ENCODE assay signal across 1 cellular context in the genomic region with DNA sequence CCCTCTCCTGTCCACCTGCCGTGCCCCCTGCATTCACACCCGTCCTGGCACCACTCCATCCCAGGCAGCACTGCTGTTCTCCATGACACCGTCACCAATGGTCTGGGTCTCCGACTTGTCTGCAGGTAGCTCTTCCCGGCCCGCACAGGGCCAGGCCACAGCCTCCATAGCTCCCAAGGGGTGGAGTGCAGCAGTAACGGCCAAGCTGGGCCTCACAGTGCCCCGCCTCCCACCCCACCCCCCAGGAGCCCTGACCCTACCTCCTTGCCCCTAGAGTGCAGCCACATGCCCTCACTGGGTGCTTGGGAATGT.
TF ChIP-seq lines count a peak whose summit lies in the region.

No MANE protein-coding gene starts in this region.

TF ChIP-seq in H1, 55 proteins besides CTCF, POLR2A, EP300 and RAD21:
- TF ChIP-seq HDAC6 (IDR thresholded peaks at IDR 0.05; ENCODE audit: low read depth, low read length) (no peak), TAF7 (optimal IDR thresholded peaks at IDR 0.05; ENCODE audit: borderline replicate concordance, low read depth, low read length) (no peak), JUND (IDR thresholded peaks at IDR 0.05; ENCODE audit: low read length) (no peak), SAP30 (IDR thresholded peaks at IDR 0.05; ENCODE audit: insufficient read depth, insufficient replicate concordance, low read length) (no peak), BACH1 (IDR thresholded peaks at IDR 0.05; ENCODE audit: low read length) (no peak), TCF12 (IDR thresholded peaks at IDR 0.05; ENCODE audit: low read depth, low read length) (no peak), PHF8 (conservative IDR thresholded peaks at IDR 0.05; ENCODE audit: low read depth, low read length) (no peak), SIX5 (IDR thresholded peaks at IDR 0.05; ENCODE audit: low read depth, low read length) (no peak), TEAD4 (IDR thresholded peaks at IDR 0.05; ENCODE audit: low read depth, low read length) (no peak), RNF2 (IDR thresholded peaks at IDR 0.05; ENCODE audit: borderline replicate concordance, low read depth, low read length, missing control alignments, poor library complexity, severe bottlenecking) (no peak), POLR2AphosphoS5 (IDR thresholded peaks at IDR 0.05; ENCODE audit: low read depth, low read length) (no peak), BRCA1 (IDR thresholded peaks at IDR 0.05; ENCODE audit: low read depth, low read length) (no peak), CTBP2 (IDR thresholded peaks at IDR 0.05; ENCODE audit: borderline replicate concordance, insufficient read depth, insufficient read length, low read length) (no peak), SUZ12 (IDR thresholded peaks at IDR 0.05; ENCODE audit: low read length) (no peak)
- TF ChIP-seq, protein P1, sequence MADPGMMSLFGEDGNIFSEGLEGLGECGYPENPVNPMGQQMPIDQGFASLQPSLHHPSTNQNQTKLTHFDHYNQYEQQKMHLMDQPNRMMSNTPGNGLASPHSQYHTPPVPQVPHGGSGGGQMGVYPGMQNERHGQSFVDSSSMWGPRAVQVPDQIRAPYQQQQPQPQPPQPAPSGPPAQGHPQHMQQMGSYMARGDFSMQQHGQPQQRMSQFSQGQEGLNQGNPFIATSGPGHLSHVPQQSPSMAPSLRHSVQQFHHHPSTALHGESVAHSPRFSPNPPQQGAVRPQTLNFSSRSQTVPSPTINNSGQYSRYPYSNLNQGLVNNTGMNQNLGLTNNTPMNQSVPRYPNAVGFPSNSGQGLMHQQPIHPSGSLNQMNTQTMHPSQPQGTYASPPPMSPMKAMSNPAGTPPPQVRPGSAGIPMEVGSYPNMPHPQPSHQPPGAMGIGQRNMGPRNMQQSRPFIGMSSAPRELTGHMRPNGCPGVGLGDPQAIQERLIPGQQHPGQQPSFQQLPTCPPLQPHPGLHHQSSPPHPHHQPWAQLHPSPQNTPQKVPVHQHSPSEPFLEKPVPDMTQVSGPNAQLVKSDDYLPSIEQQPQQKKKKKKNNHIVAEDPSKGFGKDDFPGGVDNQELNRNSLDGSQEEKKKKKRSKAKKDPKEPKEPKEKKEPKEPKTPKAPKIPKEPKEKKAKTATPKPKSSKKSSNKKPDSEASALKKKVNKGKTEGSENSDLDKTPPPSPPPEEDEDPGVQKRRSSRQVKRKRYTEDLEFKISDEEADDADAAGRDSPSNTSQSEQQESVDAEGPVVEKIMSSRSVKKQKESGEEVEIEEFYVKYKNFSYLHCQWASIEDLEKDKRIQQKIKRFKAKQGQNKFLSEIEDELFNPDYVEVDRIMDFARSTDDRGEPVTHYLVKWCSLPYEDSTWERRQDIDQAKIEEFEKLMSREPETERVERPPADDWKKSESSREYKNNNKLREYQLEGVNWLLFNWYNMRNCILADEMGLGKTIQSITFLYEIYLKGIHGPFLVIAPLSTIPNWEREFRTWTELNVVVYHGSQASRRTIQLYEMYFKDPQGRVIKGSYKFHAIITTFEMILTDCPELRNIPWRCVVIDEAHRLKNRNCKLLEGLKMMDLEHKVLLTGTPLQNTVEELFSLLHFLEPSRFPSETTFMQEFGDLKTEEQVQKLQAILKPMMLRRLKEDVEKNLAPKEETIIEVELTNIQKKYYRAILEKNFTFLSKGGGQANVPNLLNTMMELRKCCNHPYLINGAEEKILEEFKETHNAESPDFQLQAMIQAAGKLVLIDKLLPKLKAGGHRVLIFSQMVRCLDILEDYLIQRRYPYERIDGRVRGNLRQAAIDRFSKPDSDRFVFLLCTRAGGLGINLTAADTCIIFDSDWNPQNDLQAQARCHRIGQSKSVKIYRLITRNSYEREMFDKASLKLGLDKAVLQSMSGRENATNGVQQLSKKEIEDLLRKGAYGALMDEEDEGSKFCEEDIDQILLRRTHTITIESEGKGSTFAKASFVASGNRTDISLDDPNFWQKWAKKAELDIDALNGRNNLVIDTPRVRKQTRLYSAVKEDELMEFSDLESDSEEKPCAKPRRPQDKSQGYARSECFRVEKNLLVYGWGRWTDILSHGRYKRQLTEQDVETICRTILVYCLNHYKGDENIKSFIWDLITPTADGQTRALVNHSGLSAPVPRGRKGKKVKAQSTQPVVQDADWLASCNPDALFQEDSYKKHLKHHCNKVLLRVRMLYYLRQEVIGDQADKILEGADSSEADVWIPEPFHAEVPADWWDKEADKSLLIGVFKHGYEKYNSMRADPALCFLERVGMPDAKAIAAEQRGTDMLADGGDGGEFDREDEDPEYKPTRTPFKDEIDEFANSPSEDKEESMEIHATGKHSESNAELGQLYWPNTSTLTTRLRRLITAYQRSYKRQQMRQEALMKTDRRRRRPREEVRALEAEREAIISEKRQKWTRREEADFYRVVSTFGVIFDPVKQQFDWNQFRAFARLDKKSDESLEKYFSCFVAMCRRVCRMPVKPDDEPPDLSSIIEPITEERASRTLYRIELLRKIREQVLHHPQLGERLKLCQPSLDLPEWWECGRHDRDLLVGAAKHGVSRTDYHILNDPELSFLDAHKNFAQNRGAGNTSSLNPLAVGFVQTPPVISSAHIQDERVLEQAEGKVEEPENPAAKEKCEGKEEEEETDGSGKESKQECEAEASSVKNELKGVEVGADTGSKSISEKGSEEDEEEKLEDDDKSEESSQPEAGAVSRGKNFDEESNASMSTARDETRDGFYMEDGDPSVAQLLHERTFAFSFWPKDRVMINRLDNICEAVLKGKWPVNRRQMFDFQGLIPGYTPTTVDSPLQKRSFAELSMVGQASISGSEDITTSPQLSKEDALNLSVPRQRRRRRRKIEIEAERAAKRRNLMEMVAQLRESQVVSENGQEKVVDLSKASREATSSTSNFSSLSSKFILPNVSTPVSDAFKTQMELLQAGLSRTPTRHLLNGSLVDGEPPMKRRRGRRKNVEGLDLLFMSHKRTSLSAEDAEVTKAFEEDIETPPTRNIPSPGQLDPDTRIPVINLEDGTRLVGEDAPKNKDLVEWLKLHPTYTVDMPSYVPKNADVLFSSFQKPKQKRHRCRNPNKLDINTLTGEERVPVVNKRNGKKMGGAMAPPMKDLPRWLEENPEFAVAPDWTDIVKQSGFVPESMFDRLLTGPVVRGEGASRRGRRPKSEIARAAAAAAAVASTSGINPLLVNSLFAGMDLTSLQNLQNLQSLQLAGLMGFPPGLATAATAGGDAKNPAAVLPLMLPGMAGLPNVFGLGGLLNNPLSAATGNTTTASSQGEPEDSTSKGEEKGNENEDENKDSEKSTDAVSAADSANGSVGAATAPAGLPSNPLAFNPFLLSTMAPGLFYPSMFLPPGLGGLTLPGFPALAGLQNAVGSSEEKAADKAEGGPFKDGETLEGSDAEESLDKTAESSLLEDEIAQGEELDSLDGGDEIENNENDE (IDR thresholded peaks at IDR 0.05; ENCODE audit: insufficient replicate concordance, low read length), result no peak
